Comparison of ENCODE assay signal across 8 cellular contexts in the genomic region with DNA sequence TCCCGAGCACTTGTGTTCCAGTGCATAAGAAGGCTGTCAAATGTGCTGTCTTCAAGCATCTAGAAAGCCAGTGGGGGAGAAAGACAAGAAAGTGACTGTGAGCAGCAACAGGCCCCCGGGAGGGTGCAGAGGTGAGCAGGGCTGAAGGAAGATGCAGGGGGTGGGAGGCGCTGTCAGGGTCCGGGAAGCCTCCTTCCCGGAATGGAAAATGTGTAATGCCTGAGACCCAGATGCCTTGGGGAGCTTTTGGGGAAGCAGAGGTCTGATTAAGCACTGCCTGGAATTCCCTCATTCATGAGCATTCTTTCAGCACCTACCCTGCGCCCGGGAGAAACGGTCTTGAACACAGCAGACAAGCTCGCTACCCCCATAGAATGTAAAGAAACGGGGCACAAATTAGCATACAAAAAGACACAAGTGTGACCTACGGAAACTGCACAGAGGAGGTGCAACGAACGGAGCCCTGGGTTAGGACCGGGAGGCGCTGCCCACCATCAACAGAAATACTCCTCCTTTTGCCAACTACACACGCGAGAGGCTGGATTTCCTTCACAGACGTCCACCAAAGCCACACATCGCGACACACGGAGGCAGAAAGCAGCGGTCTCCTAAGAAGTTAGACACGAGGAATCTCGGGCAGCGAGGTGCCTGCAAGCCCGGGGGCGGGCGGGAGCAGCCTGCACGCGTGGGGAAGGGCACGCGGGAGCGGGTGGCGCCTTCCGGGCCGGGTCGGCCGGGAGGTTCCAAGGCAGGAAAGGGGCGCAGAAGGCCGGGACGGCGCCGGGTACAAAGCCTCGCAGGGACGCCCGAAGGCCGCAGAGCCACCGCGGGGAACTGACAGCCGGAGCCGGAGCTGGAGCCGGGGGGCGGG. TPM values are rescaled to one million over a fixed set of nuclear protein-coding genes. Genes with fewer than 3 reads are reported as not detected.
DNase-seq lines count a peak whose midpoint lies in the region; ATAC-seq and TF ChIP-seq lines count a peak whose summit lies in the region.

No MANE protein-coding gene starts in this region.

- TF ChIP-seq POLR2A in ovary (IDR thresholded peaks at IDR 0.05): no peak

- peaks cover 9% of the 10 kb centered on the region for H3K27me3 Mint-ChIP-seq in glutamatergic neuron (ENCODE audit: unreplicated experiment)

- no peaks in the 10 kb centered on the region for H3K27me3 ChIP-seq in ovary

- intact Hi-C loops in ovary (cut with DNase I): no loop called here

- H3K36me3 ChIP-seq in ovary: no peaks in the 10 kb centered on the region

- no peak for TF ChIP-seq CTCF in LNCaP clone FGC (IDR thresholded peaks at IDR 0.05; ENCODE audit: control insufficient read depth, extremely low read depth, insufficient read depth)
- no peak for TF ChIP-seq CTCF in glutamatergic neuron (IDR thresholded peaks at IDR 0.05; ENCODE audit: partially characterized antibody, unreplicated experiment)
- TF ChIP-seq CTCF in ovary (IDR thresholded peaks at IDR 0.05): no peak

- peak overlapping the region; percentile 85 for H3K4me3 ChIP-seq in LNCaP clone FGC (ENCODE audit: low read depth, low read length)
- H3K4me3 ChIP-seq in ovary: peak overlapping the region; percentile 55

- H3K4me1 Mint-ChIP-seq in glutamatergic neuron (ENCODE audit: low read depth, unreplicated experiment): peaks cover 8% of the 10 kb centered on the region

- DNase-seq in DMS79 (lab: John Stamatoyannopoulos, UW): peak; percentile 4
- no peak for DNase-seq in LNCaP clone FGC (ENCODE audit: low read depth)
- DNase-seq in activated naive CD4-positive, alpha-beta T cell treated with Interleukin-2 at 50 U/mL for 16 hours: peak; percentile 43
- peak; percentile 80 for DNase-seq in glutamatergic neuron
- DNase-seq in ovary: peak in 4 of 5 donors; percentile 37 to 71 (median 65)
- DNase-seq in NCI-H128 (lab: John Stamatoyannopoulos, UW; ENCODE audit: unreplicated experiment): no peak
- DNase-seq in GF-D8 (lab: John Stamatoyannopoulos, UW): no peak

- H3K9me3 Mint-ChIP-seq in glutamatergic neuron (ENCODE audit: unreplicated experiment): peaks cover 4% of the 10 kb centered on the region

- 9 to 12% (median 10%) methylated on average over 37 to 53 of the region's 53 CpGs for whole genome bisulfite sequencing in ovary, 3 donors

- no peaks in the 10 kb centered on the region for H3K9me3 ChIP-seq in ovary

- H3K36me3 Mint-ChIP-seq in glutamatergic neuron (ENCODE audit: unreplicated experiment): no peaks in the 10 kb centered on the region

- no peak for TF ChIP-seq EP300 in ovary (IDR thresholded peaks at IDR 0.05)

- peak overlapping the region; percentile 86 for H3K4me3 Mint-ChIP-seq in glutamatergic neuron (ENCODE audit: unreplicated experiment)

- peak overlapping the region in 1 of 2 donors; percentile 86 for H3K27ac ChIP-seq in ovary

- H3K4me1 ChIP-seq in ovary (ENCODE audit: insufficient read depth): peaks cover 8% of the 10 kb centered on the region

- no peak overlapping the region for H3K27ac Mint-ChIP-seq in glutamatergic neuron (ENCODE audit: unreplicated experiment)

- ATAC-seq in HG03520 (IDR thresholded peaks at IDR 0.05; ENCODE audit: unreplicated experiment): no peak

RNA-seq across cellular contexts. Expression of gene NPHP4, which starts 1.1 kb away (rescaled TPM):
- total RNA-seq in glutamatergic neuron (ENCODE audit: unreplicated experiment) (28.4 TPM), ovary (10 to 100 TPM in 6 of 7 donors, 1 to 10 TPM in 1; 7.9 to 20.8 (median 11.0) TPM)
- 1 to 10 TPM; 1.5 to 5.7 TPM for polyA plus RNA-seq in ovary

RNA-seq across cellular contexts. Expression of gene KCNAB2, which starts 54.5 kb away (rescaled TPM):
- total RNA-seq in glutamatergic neuron (ENCODE audit: unreplicated experiment) (20.4 TPM), ovary (10 to 100 TPM in 2 of 7 donors, 1 to 10 TPM in 5; 2.9 to 18.3 (median 8.0) TPM)
- polyA plus RNA-seq in ovary: 1 to 10 TPM; 5.4 to 6.3 TPM

Comparison
In these comparisons a context has a peak if more than half of its experiments do, and no peak if none do; other contexts are left out.
1. DNase-seq: peak in DMS79 (single experiment), activated naive CD4-positive, alpha-beta T cell treated with Interleukin-2 at 50 U/mL for 16 hours (single experiment), glutamatergic neuron (single experiment) and ovary (4 of 5); none in LNCaP clone FGC (single experiment), NCI-H128 (single experiment) and GF-D8 (single experiment).